In the genomic region with DNA sequence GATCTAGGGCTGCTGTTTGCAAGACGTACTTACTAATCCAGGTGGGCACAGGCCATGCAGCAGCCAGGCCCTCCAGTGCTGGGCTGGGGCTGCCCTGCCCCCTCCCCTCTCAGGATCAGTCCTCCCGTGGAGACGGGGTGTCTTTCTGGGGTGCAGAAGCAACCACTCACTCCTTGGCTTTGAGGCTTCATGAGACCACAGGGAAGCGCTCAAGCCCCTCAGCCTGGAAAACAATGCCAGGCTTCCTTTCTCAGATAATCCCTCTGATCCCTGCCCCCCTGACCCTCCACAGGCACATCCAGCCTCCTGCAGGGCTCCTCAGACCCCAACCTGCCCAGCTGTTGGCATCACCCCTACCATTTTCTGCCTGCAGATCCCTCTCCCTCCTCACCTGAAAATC, we compare ENCODE assay signal across 15 cellular contexts. TPM values are rescaled to one million over a fixed set of nuclear protein-coding genes. Genes with fewer than 3 reads are reported as not detected.
DNase-seq lines count a peak whose midpoint lies in the region; ATAC-seq and TF ChIP-seq lines count a peak whose summit lies in the region.
"Had no signal": no experiment of that assay in that cellular context is flagged by ENCODE, and none has a peak within 500 bp of the region (broad histone marks: within the 10 kb centered on the region; RNA-seq: fewer than 3 reads in every experiment).

No MANE protein-coding gene starts in this region.

- intact Hi-C loops in spleen (cut with DNase I; ENCODE audit: low total_unique reads): no loop called here

- no peak overlapping the region for H2AFZ ChIP-seq in mesenchymal stem cell (ENCODE audit: low read depth, low read length)

- H3K27ac ChIP-seq in SK-N-MC (peak overlapping the region; percentile 93; the same call in 1 of the 2 replicates), mesenchymal stem cell (ENCODE audit: low read length, poor library complexity, severe bottlenecking) (no peak overlapping the region), spleen (no peak overlapping the region)
- H3K27ac ChIP-seq: C4-2B had no signal

- no peak overlapping the region for H2BK5ac ChIP-seq in mesenchymal stem cell (ENCODE audit: low read depth, low read length, poor library complexity, severe bottlenecking)

- H3K79me1 ChIP-seq in mesenchymal stem cell (replicated peaks; ENCODE audit: low read length, poor library complexity, severe bottlenecking): no peaks in the 10 kb centered on the region

- H2BK120ac ChIP-seq in mesenchymal stem cell (ENCODE audit: low read depth, low read length): no peak overlapping the region

- CTCF ChIA-PET in activated CD8-positive, alpha-beta memory T cell treated with anti-CD3 and anti-CD28 coated beads, Interleukin-2, amount 10 ng/mL, durations not matched to agents 7 days and 5 days (lab: Charles Lee): no interaction called here

- no peaks in the 10 kb centered on the region for H3K9me3 Mint-ChIP-seq in activated CD8-positive, alpha-beta memory T cell treated with anti-CD3 and anti-CD28 coated beads, Interleukin-2, amount 10 ng/mL, durations not matched to agents 7 days and 5 days (ENCODE audit: low read depth)

- H3K9ac ChIP-seq in SK-N-MC (ENCODE audit: insufficient read length) (no peak overlapping the region), mesenchymal stem cell (ENCODE audit: low read length) (no peak overlapping the region)

- peak; percentile 26 for DNase-seq in activated CD8-positive, alpha-beta memory T cell treated with anti-CD3 and anti-CD28 coated beads, Interleukin-2, amount 10 ng/mL, durations not matched to agents 7 days and 5 days
- no peak for DNase-seq in activated CD8-positive, alpha-beta memory T cell treated with anti-CD3 and anti-CD28 coated beads for 24 hours
- DNase-seq in SK-N-MC (ENCODE audit: low read depth, low spot score) (no peak), mesenchymal stem cell (no peak), spleen (peak; percentile 56), islet precursor cell (no peak)
- DNase-seq in activated CD4-positive, alpha-beta T cell treated with anti-CD3 and anti-CD28 coated beads for 1 hour: no peak
- DNase-seq: EL, MG63, NCI-H1092 treated with DMSO at 0.1 percent for 48 hours, NCI-H1694 treated with DMSO at 0.1 percent for 48 hours, NCI-H748 treated with DMSO at 0.1 percent for 48 hours had no signal

- H4K8ac ChIP-seq in mesenchymal stem cell (ENCODE audit: low read length): peak overlapping the region; percentile 32

- peaks cover 5% of the 10 kb centered on the region for H3K4me1 ChIP-seq in mesenchymal stem cell (ENCODE audit: control insufficient read depth, insufficient read depth, low read depth, low read length)
- peaks cover 0 to 10% (median 1%) of the 10 kb centered on the region in 6 donors for H3K4me1 ChIP-seq in spleen

- H3K27ac Mint-ChIP-seq in activated CD8-positive, alpha-beta memory T cell treated with anti-CD3 and anti-CD28 coated beads, Interleukin-2, amount 10 ng/mL, durations not matched to agents 7 days and 5 days: no peak overlapping the region

- H2BK12ac ChIP-seq in mesenchymal stem cell (ENCODE audit: low read length in 2 of 2): no peak overlapping the region

- H2AK5ac ChIP-seq in mesenchymal stem cell (ENCODE audit: low read length, severe bottlenecking): no peak overlapping the region

- TF ChIP-seq POLR2A in spleen (IDR thresholded peaks at IDR 0.05): no peak

- no peak overlapping the region for H3K4me3 Mint-ChIP-seq in activated CD8-positive, alpha-beta memory T cell treated with anti-CD3 and anti-CD28 coated beads, Interleukin-2, amount 10 ng/mL, durations not matched to agents 7 days and 5 days

- TF ChIP-seq CTCF in spleen (IDR thresholded peaks at IDR 0.05 in 8 of 11, conservative IDR thresholded peaks at IDR 0.05 in 3 of 11): no peak

- peaks cover 9% of the 10 kb centered on the region for H3K27me3 Mint-ChIP-seq in activated CD8-positive, alpha-beta memory T cell treated with anti-CD3 and anti-CD28 coated beads, Interleukin-2, amount 10 ng/mL, durations not matched to agents 7 days and 5 days

- no peak overlapping the region for H3K4ac ChIP-seq in mesenchymal stem cell (ENCODE audit: low read depth in 1 of 2, low read length in 2 of 2)

- H3K23ac ChIP-seq in mesenchymal stem cell (ENCODE audit: low read length in 2 of 2): no peak overlapping the region

- peaks cover 7 to 16% of the 10 kb centered on the region in 2 experiments for H3K27me3 ChIP-seq in mesenchymal stem cell (ENCODE audit: control insufficient read depth in 1 of 2, insufficient read depth in 1 of 2, low read length in 2 of 2)
- peaks cover 0 to 6% (median 0%) of the 10 kb centered on the region in 7 donors for H3K27me3 ChIP-seq in spleen (replicated peaks in 1 of 7)
- H3K27me3 ChIP-seq: MG63 had no signal

- 93% methylated on average over 4 of the region's 4 CpGs for WGBS in mesenchymal stem cell
- WGBS in spleen, 5 donors: 91 to 100% (median 95%) methylated on average over 3 to 4 of the region's 4 CpGs

- H3K14ac ChIP-seq in mesenchymal stem cell (ENCODE audit: low read length in 2 of 2): no peak overlapping the region

- no peak overlapping the region for H2BK15ac ChIP-seq in mesenchymal stem cell (ENCODE audit: low read depth, poor library complexity, severe bottlenecking)

- no peaks in the 10 kb centered on the region for H3K9me3 ChIP-seq in SK-N-MC (ENCODE audit: low read depth, low read length)
- H3K9me3 ChIP-seq in mesenchymal stem cell (ENCODE audit: control insufficient read depth, low read length): no peaks in the 10 kb centered on the region
- H3K9me3 ChIP-seq in spleen: no peaks in the 10 kb centered on the region

- no peaks in the 10 kb centered on the region for H3K4me1 Mint-ChIP-seq in activated CD8-positive, alpha-beta memory T cell treated with anti-CD3 and anti-CD28 coated beads, Interleukin-2, amount 10 ng/mL, durations not matched to agents 7 days and 5 days

- H3K4me3 ChIP-seq in SK-N-MC: no peak overlapping the region
- H3K4me3 ChIP-seq in mesenchymal stem cell (ENCODE audit: insufficient read depth in 1 of 2, low read depth in 1 of 2, low read length in 2 of 2): no peak overlapping the region
- no peak overlapping the region for H3K4me3 ChIP-seq in spleen
- H3K4me3 ChIP-seq: MG63 had no signal

- no peak for ATAC-seq in activated CD8-positive, alpha-beta memory T cell treated with anti-CD3 and anti-CD28 coated beads, Interleukin-2, amount 10 ng/mL, durations not matched to agents 7 days and 5 days
- ATAC-seq in HG03521 (IDR thresholded peaks at IDR 0.05; ENCODE audit: unreplicated experiment): no peak
- ATAC-seq: Panc1 had no signal

- H3K18ac ChIP-seq in mesenchymal stem cell (ENCODE audit: low read depth in 1 of 2, low read length in 2 of 2): no peak overlapping the region

- H3K36me3 Mint-ChIP-seq in activated CD8-positive, alpha-beta memory T cell treated with anti-CD3 and anti-CD28 coated beads, Interleukin-2, amount 10 ng/mL, durations not matched to agents 7 days and 5 days: no peaks in the 10 kb centered on the region

- no peak overlapping the region for H3K4me2 ChIP-seq in mesenchymal stem cell (ENCODE audit: low read length, poor library complexity, severe bottlenecking)

- H3K36me3 ChIP-seq in SK-N-MC (ENCODE audit: insufficient read depth, low read length) (no peaks in the 10 kb centered on the region), mesenchymal stem cell (ENCODE audit: control insufficient read depth in 1 of 2, insufficient read depth in 2 of 2, low read depth in 1 of 2, low read length in 2 of 2) (no peaks in the 10 kb centered on the region), spleen (no peaks in the 10 kb centered on the region)
- H3K36me3 ChIP-seq: MG63 had no signal

- peak overlapping the region; percentile 53 for H4K91ac ChIP-seq in mesenchymal stem cell (ENCODE audit: low read length)

RNA-seq across cellular contexts. Expression of a gene that starts 13.9 kb away (rescaled TPM):
- total RNA-seq in activated CD8-positive, alpha-beta memory T cell treated with anti-CD3 and anti-CD28 coated beads, Interleukin-2, amount 10 ng/mL, durations not matched to agents 7 days and 5 days: 10 to 100 TPM in 1 of 2 experiments, 1 to 10 TPM in 1; 6.4 to 10.7 TPM
- 11.4 TPM for polyA plus RNA-seq in mesenchymal stem cell (2013, experiment 1 of 2)
- 11.3 TPM for polyA plus RNA-seq in mesenchymal stem cell (2013, experiment 2 of 2)
- 100 to 1,000 TPM in 4 of 7 donors, 10 to 100 TPM in 3; 74.0 to 163 (median 105) TPM for total RNA-seq in spleen
- polyA plus RNA-seq in spleen: 10 to 100 TPM; 12.9 to 30.3 (median 18.0) TPM

RNA-seq across cellular contexts. Expression of a gene that starts 42.5 kb away (rescaled TPM):
- total RNA-seq in activated CD8-positive, alpha-beta memory T cell treated with anti-CD3 and anti-CD28 coated beads, Interleukin-2, amount 10 ng/mL, durations not matched to agents 7 days and 5 days: 10 to 100 TPM; 14.2 to 16.3 TPM
- polyA plus RNA-seq in mesenchymal stem cell (2013, experiment 1 of 2): 9.7 TPM
- polyA plus RNA-seq in mesenchymal stem cell (2013, experiment 2 of 2): 9.5 TPM
- total RNA-seq in spleen: 10 to 100 TPM; 10.6 to 21.7 (median 16.2) TPM
- polyA plus RNA-seq in spleen: 1 to 10 TPM; 1.9 to 3.0 (median 1.9) TPM

Comparison
In these comparisons a context has a peak if more than half of its experiments do, and no peak if none do; other contexts are left out.
1. DNase-seq: peak in activated CD8-positive, alpha-beta memory T cell treated with anti-CD3 and anti-CD28 coated beads, Interleukin-2, amount 10 ng/mL, durations not matched to agents 7 days and 5 days (single experiment) and spleen (single experiment); none in activated CD8-positive, alpha-beta memory T cell treated with anti-CD3 and anti-CD28 coated beads for 24 hours (single experiment), SK-N-MC (single experiment), mesenchymal stem cell (single experiment), islet precursor cell (single experiment) and activated CD4-positive, alpha-beta T cell treated with anti-CD3 and anti-CD28 coated beads for 1 hour (single experiment).
2. RNA of a gene that starts 13.9 kb away (total RNA-seq): 74.0 to 163 TPM in spleen; 6.4 to 10.7 TPM in activated CD8-positive, alpha-beta memory T cell treated with anti-CD3 and anti-CD28 coated beads, Interleukin-2, amount 10 ng/mL, durations not matched to agents 7 days and 5 days; every median in the first group is over 4 times any median in the second.